In the genomic region with DNA sequence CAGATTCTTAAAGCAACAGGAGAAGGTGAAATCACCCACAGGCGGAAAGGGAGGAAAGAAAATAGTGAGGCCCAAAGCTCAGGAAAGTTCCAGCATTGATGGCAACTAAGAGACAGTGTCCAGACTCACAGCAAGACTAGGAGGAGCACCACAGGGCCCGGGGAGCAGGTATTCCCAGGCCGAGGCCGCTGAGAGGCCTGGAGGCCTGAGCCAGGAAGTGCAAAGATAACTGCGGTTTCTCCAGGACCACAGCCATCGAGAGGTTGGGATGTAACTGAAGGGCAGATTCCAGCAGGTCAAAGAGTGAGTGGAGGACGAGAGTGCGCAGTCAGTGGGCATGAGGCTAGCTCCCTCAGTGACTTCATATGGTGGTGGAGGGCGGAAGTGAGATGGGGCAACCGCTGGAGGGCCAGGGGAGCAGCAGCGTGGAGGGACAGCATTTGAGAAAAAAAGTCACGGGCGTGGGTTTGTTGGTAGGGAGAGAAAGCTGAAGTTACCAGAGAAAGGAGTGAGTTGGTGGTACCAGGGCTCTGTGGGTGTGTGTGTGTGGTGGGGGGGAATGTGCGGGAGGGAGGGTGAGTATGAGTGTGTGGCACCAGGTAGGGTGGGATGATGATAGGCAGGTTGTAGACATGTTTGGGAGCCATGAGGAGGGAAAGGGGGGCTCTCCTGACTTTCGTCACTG, we compare ENCODE assay signal across 26 cellular contexts.
"Had no signal": no experiment of that assay in that cellular context is flagged by ENCODE, and none has a peak within 500 bp of the region (broad histone marks: within the 10 kb centered on the region; RNA-seq: fewer than 3 reads in every experiment).

No MANE protein-coding gene starts in this region.

- H3K36me3 Mint-ChIP-seq: memory B cell; natural killer cell; stimulated activated naive B cell treated with anti-CD40 and anti-IgM and Interleukin-4, amounts not matched to agents 10 μg/mL and 1 μg/mL and 100 μg/mL, for 72 hours had no signal

- H3K4me1 ChIP-seq: foreskin keratinocyte, transverse colon, upper lobe of right lung, uterus had no signal

- H3K27ac Mint-ChIP-seq: memory B cell; natural killer cell; progenitor cell of endocrine pancreas; stimulated activated naive B cell treated with anti-CD40 and anti-IgM and Interleukin-4, amounts not matched to agents 10 μg/mL and 1 μg/mL and 100 μg/mL, for 72 hours; stimulated activated naive CD8-positive, alpha-beta T cell treated with anti-CD3 and anti-CD28 coated beads, Interleukin-15, Interleukin-2, amounts not matched to agents 100 ng/mL and 50 ng/mL, for 24 hours had no signal

- H3K27me3 ChIP-seq: dorsolateral prefrontal cortex, esophagus muscularis mucosa, gastroesophageal sphincter, heart left ventricle, sigmoid colon, transverse colon, upper lobe of right lung, uterus had no signal

- H3K27ac ChIP-seq: dorsolateral prefrontal cortex, epithelial cell of prostate, esophagus muscularis mucosa, foreskin keratinocyte, gastroesophageal sphincter, hepatocyte, neutrophil, parathyroid adenoma, thoracic aorta, transverse colon, upper lobe of right lung, uterus had no signal

- H3K4me3 Mint-ChIP-seq: memory B cell; natural killer cell; stimulated activated naive B cell treated with anti-CD40 and anti-IgM and Interleukin-4, amounts not matched to agents 10 μg/mL and 1 μg/mL and 100 μg/mL, for 72 hours; stimulated activated naive CD8-positive, alpha-beta T cell treated with anti-CD3 and anti-CD28 coated beads, Interleukin-15, Interleukin-2, amounts not matched to agents 100 ng/mL and 50 ng/mL, for 24 hours had no signal

- H3K4me3 ChIP-seq: dorsolateral prefrontal cortex, esophagus muscularis mucosa, gastroesophageal sphincter, heart left ventricle, hepatocyte, lung, sigmoid colon, thoracic aorta, transverse colon, upper lobe of right lung, uterus had no signal

- FAIRE-seq: colon, kidney had no signal

- H3K9me3 Mint-ChIP-seq: memory B cell; natural killer cell; stimulated activated naive B cell treated with anti-CD40 and anti-IgM and Interleukin-4, amounts not matched to agents 10 μg/mL and 1 μg/mL and 100 μg/mL, for 72 hours; stimulated activated naive CD8-positive, alpha-beta T cell treated with anti-CD3 and anti-CD28 coated beads, Interleukin-15, Interleukin-2, amounts not matched to agents 100 ng/mL and 50 ng/mL, for 24 hours had no signal

- H3K27me3 Mint-ChIP-seq: progenitor cell of endocrine pancreas had no signal

- H3K9me3 ChIP-seq: esophagus muscularis mucosa, gastroesophageal sphincter, heart left ventricle, neutrophil, sigmoid colon, thoracic aorta, transverse colon, upper lobe of right lung, uterus had no signal

- H3K36me3 ChIP-seq: neutrophil, thoracic aorta, transverse colon, upper lobe of right lung, uterus had no signal

- ATAC-seq: foreskin keratinocyte; gastroesophageal sphincter; heart left ventricle; left lobe of liver; natural killer cell; right cardiac atrium; stimulated activated naive B cell treated with anti-CD40 and anti-IgM and Interleukin-4, amounts not matched to agents 10 μg/mL and 1 μg/mL and 100 μg/mL, for 72 hours; upper lobe of right lung had no signal

- DNase-seq: dorsolateral prefrontal cortex; effector CD4-positive, alpha-beta T cell; foreskin keratinocyte; heart left ventricle; kidney; natural killer cell; right cardiac atrium; sigmoid colon; stimulated activated CD4-positive, alpha-beta T cell treated with anti-CD3 and anti-CD28 coated beads, Interleukin-4, amount 100 ng/mL, for 4 hours; stimulated activated naive B cell treated with anti-CD40 and anti-IgM and Interleukin-4, amounts not matched to agents 10 μg/mL and 1 μg/mL and 100 μg/mL, for 72 hours; transverse colon; upper lobe of right lung; uterus had no signal

- H2AFZ ChIP-seq: hepatocyte, parathyroid adenoma had no signal

- H3K79me2 ChIP-seq: hepatocyte, parathyroid adenoma had no signal

- H3K4me2 ChIP-seq: hepatocyte had no signal

- H3K9ac ChIP-seq: parathyroid adenoma had no signal
